In genomic region chr9:129145841-129146292, GRCh38 we compare ENCODE assay signal across 9 cellular contexts. TPM values are rescaled to one million over a fixed set of nuclear protein-coding genes. Genes with fewer than 3 reads are reported as not detected.
DNase-seq lines count a peak whose midpoint lies in the region; ATAC-seq and TF ChIP-seq lines count a peak whose summit lies in the region.
"Had no signal": no experiment of that assay in that cellular context is flagged by ENCODE, and none has a peak within 500 bp of the region (broad histone marks: within the 10 kb centered on the region; RNA-seq: fewer than 3 reads in every experiment).

No MANE protein-coding gene starts in this region.

- peaks cover 30% of the 10 kb centered on the region for H3K36me3 Mint-ChIP-seq in brain

- DNase-seq in H7 = peak; percentile 96
- DNase-seq in iPS-NIHi7 (ENCODE audit: extremely low spot score) = peak; percentile 85
- DNase-seq in smooth muscle cell (lab: John Stamatoyannopoulos, UW; ENCODE audit: unreplicated experiment) = no peak
- no peak for DNase-seq in Kasumi-1 (lab: John Stamatoyannopoulos, UW)
- DNase-seq in SIG-M5 treated with dmso at 0.1 percent for 504 hours (lab: John Stamatoyannopoulos, UW; ENCODE audit: unreplicated experiment) = no peak

- H3K36me3 ChIP-seq in H7 (replicated peaks; ENCODE audit: control insufficient read depth, insufficient read depth, low read length) (peaks cover 10% of the 10 kb centered on the region), smooth muscle cell (ENCODE audit: low read depth) (no peaks in the 10 kb centered on the region)

- H3K27me3 ChIP-seq in H7 (ENCODE audit: control insufficient read depth, insufficient read depth, low read length) (no peaks in the 10 kb centered on the region), smooth muscle cell (ENCODE audit: low read depth) (no peaks in the 10 kb centered on the region)

- H3K9ac ChIP-seq in smooth muscle cell (ENCODE audit: low read depth) = peak overlapping the region; percentile 53

- H3K4me3 ChIP-seq in H7 (ENCODE audit: insufficient read depth, low read depth, low read length) = no peak overlapping the region
- H3K4me3 ChIP-seq in smooth muscle cell = no peak overlapping the region

- peak overlapping the region in 4 of 5 experiments; percentile 11 to 48 (median 26) for H3K4me3 Mint-ChIP-seq in brain

- no peaks in the 10 kb centered on the region for H3K27me3 Mint-ChIP-seq in brain

- peaks cover 47% of the 10 kb centered on the region for H3K4me1 ChIP-seq in smooth muscle cell (ENCODE audit: low read depth)

- H3K27ac ChIP-seq in smooth muscle cell (ENCODE audit: low read depth) = peak overlapping the region; percentile 77

- H3K4me1 Mint-ChIP-seq in brain = peaks cover 63% of the 10 kb centered on the region

- H3K4me2 ChIP-seq in smooth muscle cell = peak overlapping the region; percentile 71

- peak overlapping the region; percentile 85 to 97 (median 94) for H3K27ac Mint-ChIP-seq in brain

- TF ChIP-seq CTCF in brain (conservative IDR thresholded peaks at IDR 0.05) (no peak), smooth muscle cell (IDR thresholded peaks at IDR 0.05; ENCODE audit: borderline replicate concordance, insufficient read depth, poor library complexity, severe bottlenecking) (no peak)

- H3K9me3 Mint-ChIP-seq in brain = no peaks in the 10 kb centered on the region

- ATAC-seq in HG02642 (IDR thresholded peaks at IDR 0.05; ENCODE audit: poor library complexity, unreplicated experiment) (no peak), GM18868 (IDR thresholded peaks at IDR 0.05; ENCODE audit: unreplicated experiment) (no peak)
- ATAC-seq: esophagus mucosa had no signal

- H2AFZ ChIP-seq in smooth muscle cell (ENCODE audit: low read depth) = no peak overlapping the region

- 33% methylated on average over 7 of the region's 7 CpGs for WGBS in smooth muscle cell (ENCODE audit: low lambda C conversion rate)

- H3K9me3 ChIP-seq in smooth muscle cell (replicated peaks; ENCODE audit: low read depth) = no peaks in the 10 kb centered on the region

- H4K20me1 ChIP-seq in smooth muscle cell (ENCODE audit: low read depth) = peaks cover 22% of the 10 kb centered on the region

- peaks cover 18% of the 10 kb centered on the region for H3K79me2 ChIP-seq in smooth muscle cell (ENCODE audit: low read depth)

- peaks cover 15% of the 10 kb centered on the region for H3F3A ChIP-seq in smooth muscle cell (ENCODE audit: low read depth)

RNA-seq across cellular contexts. Expression of gene IER5L, which starts 32.2 kb away (rescaled TPM):
- total RNA-seq in H7 (2014; rRNA removed; shearing (Covaris generic)) = 11.1 and 13.3 TPM in 2 replicates
- polyA plus RNA-seq in brain (ENCODE audit: insufficient read depth, low read depth, low replicate concordance) (9.6 TPM), smooth muscle cell (31.7 and 38.6 TPM in 2 replicates)
- 23.0 and 28.3 TPM in 2 replicates for total RNA-seq in smooth muscle cell

RNA-seq across cellular contexts. Expression of gene PTPA, which starts 34.7 kb away (rescaled TPM):
- total RNA-seq in H7 (2014; rRNA removed; shearing (Covaris generic)) = 160 and 166 TPM in 2 replicates
- polyA plus RNA-seq in brain (ENCODE audit: insufficient read depth, low read depth, low replicate concordance) = 334 TPM
- total RNA-seq in smooth muscle cell = 78.2 and 119 TPM in 2 replicates
- 88.7 and 94.9 TPM in 2 replicates for polyA plus RNA-seq in smooth muscle cell

RNA-seq across cellular contexts. Expression of gene CRAT, which starts 35.3 kb away (rescaled TPM):
- 13.6 and 14.9 TPM in 2 replicates for total RNA-seq in H7 (2014; rRNA removed; shearing (Covaris generic))
- polyA plus RNA-seq in brain (ENCODE audit: insufficient read depth, low read depth, low replicate concordance) (75.0 TPM), smooth muscle cell (38.4 and 52.3 TPM in 2 replicates)
- 20.0 and 24.3 TPM in 2 replicates for total RNA-seq in smooth muscle cell

Comparison
In these comparisons a context has a peak if more than half of its experiments do, and no peak if none do; other contexts are left out.
1. DNase-seq: peak in H7 (single experiment) and iPS-NIHi7 (single experiment); none in smooth muscle cell (single experiment), Kasumi-1 (0 of 2) and SIG-M5 treated with dmso at 0.1 percent for 504 hours (single experiment).